27 cellular contexts compared by ENCODE assay signal in the genomic region with DNA sequence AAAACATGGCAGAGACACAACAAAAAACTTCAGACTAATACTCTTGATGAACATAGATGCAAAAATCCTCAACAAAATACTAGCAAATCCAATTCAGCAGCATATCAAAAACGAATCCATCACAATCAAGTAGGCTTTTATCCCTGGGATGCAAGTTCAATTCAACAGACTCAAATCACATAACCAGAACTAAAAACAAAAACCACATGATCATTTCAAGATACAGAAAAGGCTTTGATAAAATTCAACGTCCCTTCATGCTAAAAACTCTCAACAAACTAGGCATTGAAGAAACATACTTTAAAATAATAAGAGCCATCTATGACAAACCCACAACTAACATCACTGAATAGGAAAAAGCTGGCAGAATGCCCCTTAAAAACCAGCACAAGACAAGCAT.
"Had no signal": no experiment of that assay in that cellular context is flagged by ENCODE, and none has a peak within 500 bp of the region (broad histone marks: within the 10 kb centered on the region; RNA-seq: fewer than 3 reads in every experiment).

No MANE protein-coding gene starts in this region.

- DNase-seq: activated effector memory CD4-positive, alpha-beta T cell treated with anti-CD3 and anti-CD28 coated beads, Interleukin-2, amount 50 U/mL, for 16 hours; activated effector memory CD4-positive, alpha-beta T cell treated with Interleukin-2 at 50 U/mL for 16 hours; activated gamma-delta T cell; activated gamma-delta T cell treated with Interleukin-2 at 50 U/mL for 16 hours; activated naive CD4-positive, alpha-beta T cell; activated naive CD4-positive, alpha-beta T cell treated with anti-CD3 and anti-CD28 coated beads for 36 hours; activated naive CD4-positive, alpha-beta T cell treated with anti-CD3 and anti-CD28 coated beads, Interleukin-2, amount 10 ng/mL, durations not matched to agents 7 days and 5 days; activated naive CD4-positive, alpha-beta T cell treated with anti-CD3 and anti-CD28 coated beads, Interleukin-2, amount 50 U/mL, for 16 hours; activated naive CD4-positive, alpha-beta T cell treated with Interleukin-2 at 50 U/mL for 16 hours; activated naive CD8-positive, alpha-beta T cell treated with anti-CD3 and anti-CD28 coated beads for 36 hours; activated naive CD8-positive, alpha-beta T cell treated with anti-CD3 and anti-CD28 coated beads, Interleukin-2, amount 10 ng/mL, durations not matched to agents 7 days and 5 days; activated naive CD8-positive, alpha-beta T cell treated with anti-CD3 and anti-CD28 coated beads, Interleukin-2, amount 50 U/mL, for 24 hours; activated T-cell treated with anti-CD3 and anti-CD28 coated beads, Interleukin-2, amount 50 U/mL, for 1 hour; activated T-cell treated with anti-CD3 and anti-CD28 coated beads, Interleukin-2, amount 50 U/mL, for 24 hours; activated T-cell treated with anti-CD3 and anti-CD28 coated beads, Interleukin-2, amount 50 U/mL, for 4 hours; activated T-cell treated with anti-CD3 and anti-CD28 coated beads, Interleukin-2, amount 50 U/mL, for 48 hours; activated T-cell treated with anti-CD3 and anti-CD28 coated beads, Interleukin-2, amount 50 U/mL, for 72 hours; adrenal gland; amniotic stem cell; amygdala; anterior cingulate cortex; aorta; body of pancreas; brain microvascular endothelial cell; caudate nucleus; central memory CD4-positive, alpha-beta T cell; cerebellar nuclear complex had no signal
